ENCODE assay signal across 28 cellular contexts in the genomic region with DNA sequence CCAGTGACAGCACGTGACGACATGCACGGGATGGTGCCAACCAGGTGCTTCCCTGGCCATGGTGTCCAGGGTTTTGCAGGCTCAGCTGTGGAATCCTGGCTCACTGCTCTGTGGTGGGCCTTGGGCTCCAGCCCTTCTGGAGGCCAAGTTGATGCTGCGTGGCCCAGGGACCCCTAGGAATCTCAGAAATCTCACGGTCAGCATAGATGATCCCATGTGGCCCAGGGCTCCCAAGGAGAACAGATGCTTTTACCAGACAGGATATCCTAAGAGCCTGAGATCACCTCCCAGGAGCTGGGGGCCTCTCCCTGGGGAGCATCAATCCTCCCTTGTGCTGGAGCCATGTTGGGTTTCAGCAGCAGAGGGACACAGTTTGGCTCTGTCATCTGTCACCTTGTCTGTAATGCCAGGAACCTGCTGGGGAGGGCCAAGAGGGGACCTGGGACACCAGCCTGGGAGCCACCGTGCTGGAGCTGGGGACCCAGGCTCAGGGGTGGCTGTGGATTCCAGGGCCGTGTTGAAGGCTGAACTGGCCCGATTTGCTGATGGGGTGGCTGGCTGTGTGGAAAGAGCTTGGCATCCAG.
A peak's percentile ranks its signal among the peaks of the same experiment; 100 is the strongest.
DNase-seq lines count a peak whose midpoint lies in the region; ATAC-seq and TF ChIP-seq lines count a peak whose summit lies in the region.
"Had no signal": no experiment of that assay in that cellular context is flagged by ENCODE, and none has a peak within 500 bp of the region (broad histone marks: within the 10 kb centered on the region; RNA-seq: fewer than 3 reads in every experiment).

No MANE protein-coding gene starts in this region.

- H3K27ac ChIP-seq in H9 (ENCODE audit: insufficient read length, low read depth, low read length): no peak overlapping the region
- H3K27ac ChIP-seq in right cardiac atrium (ENCODE audit: low read length): no peak overlapping the region
- H3K27ac ChIP-seq: C4-2B, HL-60, KMS-11, SJSA1, upper lobe of left lung had no signal

- no peak for TF ChIP-seq CTCF in H9 (conservative IDR thresholded peaks at IDR 0.05)

- H3K23me2 ChIP-seq in H9 (ENCODE audit: insufficient read length, low read depth, low read length, poor library complexity, severe bottlenecking): no peaks in the 10 kb centered on the region

- H4K8ac ChIP-seq in H9 (replicated peaks; ENCODE audit: insufficient read length, low read depth, low read length): no peak overlapping the region

- no peak overlapping the region for H2BK15ac ChIP-seq in H9 (ENCODE audit: low read depth, low read length)

- no peaks in the 10 kb centered on the region for H3K79me2 ChIP-seq in H9 (ENCODE audit: insufficient read depth, low read length)

- no peak overlapping the region for H2BK120ac ChIP-seq in H9 (ENCODE audit: low read depth, low read length, poor library complexity, severe bottlenecking)

- no peak overlapping the region for H3K23ac ChIP-seq in H9 (ENCODE audit: insufficient read length, low read depth, low read length)

- H2AK5ac ChIP-seq in H9 (ENCODE audit: insufficient read length, low read length): no peak overlapping the region

- ATAC-seq in right cardiac atrium: no peak
- ATAC-seq: activated T-cell treated with anti-CD3 and anti-CD28 coated beads, Interleukin-2, amount 50 U/mL, for 4 hours; effector memory CD8-positive, alpha-beta T cell; naive thymus-derived CD4-positive, alpha-beta T cell; T-cell had no signal

- H4K91ac ChIP-seq in H9 (ENCODE audit: insufficient read length, low read depth, low read length): no peak overlapping the region

- no peak overlapping the region for H2BK5ac ChIP-seq in H9 (ENCODE audit: insufficient read length, low read length)

- H4K5ac ChIP-seq in H9 (ENCODE audit: insufficient read length, low read depth, low read length): no peak overlapping the region

- no peak overlapping the region for H2BK12ac ChIP-seq in H9 (ENCODE audit: insufficient read length, low read depth, low read length)

- no peaks in the 10 kb centered on the region; a peak in 1 of 4 replicates for H3K4me1 Mint-ChIP-seq in H9
- H3K4me1 Mint-ChIP-seq: naive thymus-derived CD4-positive, alpha-beta T cell; T-cell had no signal

- H3K9ac ChIP-seq in H9 (ENCODE audit: extremely low read depth, insufficient read length, low read length): no peak overlapping the region
- H3K9ac ChIP-seq: KMS-11 had no signal

- H3K9me3 ChIP-seq in H9 (ENCODE audit: control insufficient read depth, low read depth, low read length) (peaks cover 6% of the 10 kb centered on the region), right cardiac atrium (ENCODE audit: control insufficient read depth, low read length) (no peaks in the 10 kb centered on the region)
- H3K9me3 ChIP-seq: Caco-2, upper lobe of left lung had no signal

- no peak overlapping the region for H2BK20ac ChIP-seq in H9 (ENCODE audit: low read depth, low read length, poor library complexity, severe bottlenecking)

- H3K4ac ChIP-seq in H9 (ENCODE audit: low read depth, low read length): no peak overlapping the region

- H3K14ac ChIP-seq in H9 (ENCODE audit: insufficient read depth, low read length): no peak overlapping the region

- H3K36me3 Mint-ChIP-seq in H9 (ENCODE audit: insufficient read depth in 1 of 3, low read depth in 3 of 3): peaks cover 20 to 26% (median 22%) of the 10 kb centered on the region in 3 experiments; a peak in 6 of 7 replicates

- H3K79me1 ChIP-seq in H9 (ENCODE audit: insufficient read depth, low read depth, low read length, poor library complexity, severe bottlenecking): no peaks in the 10 kb centered on the region

- no peak overlapping the region for H3K4me3 Mint-ChIP-seq in H9
- H3K4me3 Mint-ChIP-seq: activated T-cell treated with anti-CD3 and anti-CD28 coated beads, Interleukin-2, amount 50 U/mL, for 4 hours; effector memory CD8-positive, alpha-beta T cell; naive thymus-derived CD4-positive, alpha-beta T cell; T-cell had no signal

- no peak overlapping the region for H3T11ph ChIP-seq in H9 (ENCODE audit: low read length)

- no peaks in the 10 kb centered on the region for H4K20me1 ChIP-seq in H9 (ENCODE audit: control insufficient read depth, insufficient read depth, insufficient read length)

- no CpG with 5 or more reads among the region's 8 CpGs for WGBS in H9 (ENCODE audit: extremely low coverage, insufficient read length, low lambda C conversion rate)
- 80% methylated on average over 8 of the region's 8 CpGs for WGBS in right cardiac atrium

- DNase-seq in 8988T (peak; percentile 7), H9 (peak; percentile 6), right cardiac atrium (peak in 2 of 3 donors; percentile 16 to 17), posterior vena cava (ENCODE audit: low spot score) (peak; percentile 31), NCI-H2029 (lab: John Stamatoyannopoulos, UW) (no peak), AG08396 (ENCODE audit: low spot score) (no peak)
- DNase-seq in activated CD4-positive, alpha-beta T cell treated with anti-CD3 and anti-CD28 coated beads, Interleukin-2, amount 50 U/mL, for 1 hour: no peak
- DNase-seq: activated CD4-positive, alpha-beta T cell treated with anti-CD3 and anti-CD28 coated beads for 1 hour; activated T-cell treated with anti-CD3 and anti-CD28 coated beads, Interleukin-2, amount 50 U/mL, for 4 hours; amygdala; cortex of kidney; DND-41; effector memory CD8-positive, alpha-beta T cell; HCEC 1CT; MM.1S; naive thymus-derived CD4-positive, alpha-beta T cell; NCI-H2029 treated with DMSO at 0.1 percent for 48 hours; NCI-H2227 treated with DMSO at 0.1 percent for 48 hours; NCI-H526 treated with DMSO at 0.1 percent for 48 hours; retina; stimulated activated CD4-positive, alpha-beta T cell treated with anti-CD3 and anti-CD28 coated beads, Interleukin-4, amount 100 ng/mL, for 1 hour had no signal

- peaks cover 0 to 4% of the 10 kb centered on the region in 2 experiments; a peak in 1 of 5 replicates for H3K9me3 Mint-ChIP-seq in H9

- H3K4me1 ChIP-seq in H9 (ENCODE audit: insufficient read depth, low read length): no peaks in the 10 kb centered on the region
- peaks cover 4% of the 10 kb centered on the region for H3K4me1 ChIP-seq in right cardiac atrium (ENCODE audit: control insufficient read depth, insufficient read depth, low read length)
- H3K4me1 ChIP-seq: Caco-2, SJSA1, upper lobe of left lung had no signal

- no peak overlapping the region for H3K18ac ChIP-seq in H9 (ENCODE audit: insufficient read length, low read depth, low read length)

- intact Hi-C loops in right cardiac atrium (cut with DNase I): no loop called here
- intact Hi-C loops in posterior vena cava (cut with DNase I): loop anchor here in 1 of 2 donors (5.0 kb wide), 1 partner anchor 1620 kb away; no protein-coding TSS in a partner anchor

- no peak overlapping the region for H3K27ac Mint-ChIP-seq in H9
- H3K27ac Mint-ChIP-seq: effector memory CD8-positive, alpha-beta T cell; T-cell had no signal

- H3K27me3 Mint-ChIP-seq in H9 (ENCODE audit: low read depth): peaks cover under 1% of the 10 kb centered on the region; the same call in 1 of the 2 replicates
- H3K27me3 Mint-ChIP-seq: effector memory CD8-positive, alpha-beta T cell; naive thymus-derived CD4-positive, alpha-beta T cell; T-cell had no signal

- H3K4me2 ChIP-seq in H9 (ENCODE audit: insufficient read depth, insufficient read length, low read length): no peak overlapping the region
- H3K4me2 ChIP-seq: KMS-11 had no signal

- H3K4me3 ChIP-seq in right cardiac atrium (ENCODE audit: low read length): no peak overlapping the region
- H3K4me3 ChIP-seq: SJSA1, upper lobe of left lung had no signal

- no peaks in the 10 kb centered on the region for H3K27me3 ChIP-seq in H9 (ENCODE audit: insufficient read depth, low read length)
- H3K27me3 ChIP-seq in right cardiac atrium (ENCODE audit: control insufficient read depth, insufficient read depth): no peaks in the 10 kb centered on the region
- H3K27me3 ChIP-seq: SJSA1, upper lobe of left lung had no signal

- H3K56ac ChIP-seq in H9 (ENCODE audit: insufficient read length, low read depth, low read length): no peak overlapping the region

- H2AFZ ChIP-seq in H9 (ENCODE audit: low read length): no peak overlapping the region

Comparison
In these comparisons a context has a peak if more than half of its experiments do, and no peak if none do; other contexts are left out.
1. DNase-seq: peak in 8988T (single experiment), H9 (single experiment), right cardiac atrium (2 of 3) and posterior vena cava (single experiment); none in NCI-H2029 (single experiment), activated CD4-positive, alpha-beta T cell treated with anti-CD3 and anti-CD28 coated beads, Interleukin-2, amount 50 U/mL, for 1 hour (single experiment) and AG08396 (single experiment).